21 cellular contexts compared by ENCODE assay signal in the genomic region with DNA sequence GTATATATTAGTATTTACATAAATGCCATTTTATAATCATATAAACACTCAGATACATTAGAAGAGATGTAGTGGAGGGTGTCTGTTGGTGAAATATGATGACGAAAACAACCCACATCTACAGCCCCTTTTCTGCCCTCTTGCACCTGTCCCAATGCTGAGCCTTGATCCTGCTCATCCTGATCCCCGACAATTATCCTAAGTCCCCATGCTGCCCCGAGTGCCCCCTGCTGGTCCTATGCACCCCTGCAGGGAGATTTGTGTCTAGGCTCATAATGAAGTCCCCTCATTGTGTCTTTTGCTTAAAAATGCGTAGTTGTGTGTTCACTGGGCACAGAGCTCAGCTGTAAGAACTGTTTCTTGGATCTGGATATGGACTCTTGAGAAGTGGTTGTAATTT.
DNase-seq lines count a peak whose midpoint lies in the region; ATAC-seq, FAIRE-seq and TF ChIP-seq lines count a peak whose summit lies in the region.
"Had no signal": no experiment of that assay in that cellular context is flagged by ENCODE, and none has a peak within 500 bp of the region (broad histone marks: within the 10 kb centered on the region; RNA-seq: fewer than 3 reads in every experiment).

No MANE protein-coding gene starts in this region.

- POLR2A ChIA-PET in PC-9 (lab: Charles Lee; ENCODE audit: unreplicated experiment): no interaction called here

- intact Hi-C loops in PC-9 (cut with micrococcal nuclease; ENCODE audit: unreplicated experiment): no loop called here

- H3K4me2 ChIP-seq in PC-9: no peak overlapping the region

- peak; percentile 15 for DNase-seq in DMS 273 (lab: John Stamatoyannopoulos, UW; ENCODE audit: unreplicated experiment)
- no peak for DNase-seq in DMS 273 treated with DMSO at 0.1 percent for 48 hours (lab: John Stamatoyannopoulos, UW)
- no peak for DNase-seq in PC-9
- DNase-seq in D721Med (ENCODE audit: insufficient read length, low spot score): no peak
- DNase-seq in NAMALWA (ENCODE audit: low spot score): no peak
- DNase-seq: 8988T; ACHN; C1 segment of cervical spinal cord; CD4-positive, alpha-beta memory T cell; DMS53; HFFc6; IMR-90; KBM-7 had no signal

- no peak overlapping the region for H2AFZ ChIP-seq in PC-9

- no peaks in the 10 kb centered on the region for H3K9me2 ChIP-seq in PC-9 (ENCODE audit: insufficient read depth)

- no TSS peak for BruUV-seq in PC-9 (replicated peaks; lab: Mats Ljungman, UMichigan)

- H3K79me2 ChIP-seq in PC-9 (ENCODE audit: low read depth): no peaks in the 10 kb centered on the region

- H3K4me3 ChIP-seq in GM12875 (ENCODE audit: low read depth, low read length) (no peak overlapping the region), PC-9 (no peak overlapping the region)
- H3K4me3 ChIP-seq: HAP-1 had no signal

- no peak for FAIRE-seq in D721Med (lab: Jason Lieb, UNC)
- FAIRE-seq: GM12892, GM19239, H1 had no signal

- no peaks in the 10 kb centered on the region for H3F3A ChIP-seq in PC-9 (ENCODE audit: insufficient read depth, low read depth)

- CTCF ChIA-PET in PC-9 (lab: Charles Lee): no interaction called here

- H3K4me1 ChIP-seq in PC-9 (replicated peaks; ENCODE audit: insufficient read depth): no peaks in the 10 kb centered on the region
- H3K4me1 ChIP-seq: HAP-1 had no signal

- no peaks in the 10 kb centered on the region for H4K20me1 ChIP-seq in PC-9 (ENCODE audit: insufficient read depth)

- no peak for ATAC-seq in HG03520 (IDR thresholded peaks at IDR 0.05; ENCODE audit: unreplicated experiment)

- no peaks in the 10 kb centered on the region for H3K9me3 ChIP-seq in PC-9 (ENCODE audit: insufficient read depth, low read depth)
- H3K9me3 ChIP-seq: HAP-1 had no signal

- no peaks in the 10 kb centered on the region for H3K27me3 ChIP-seq in PC-9 (ENCODE audit: insufficient read depth, low read depth)

- peak; percentile 32 for TF ChIP-seq CTCF in 22Rv1 (IDR thresholded peaks at IDR 0.05)
- peak; percentile 43; the same call in 1 of the 2 replicates for TF ChIP-seq CTCF in GM12875 (IDR thresholded peaks at IDR 0.05; ENCODE audit: borderline replicate concordance, insufficient read depth, low read depth, low read length)
- peak; percentile 43; the same call in 1 of the 2 replicates for TF ChIP-seq CTCF in PC-9 (conservative IDR thresholded peaks at IDR 0.05)
- no peak for TF ChIP-seq CTCF in D721Med (IDR thresholded peaks at IDR 0.05; ENCODE audit: insufficient read depth, missing control alignments)

- no peak overlapping the region for H3K27ac ChIP-seq in 22Rv1
- H3K27ac ChIP-seq in PC-9: no peak overlapping the region
- H3K27ac ChIP-seq: HL-60 had no signal

- H3K36me3 ChIP-seq in PC-9 (ENCODE audit: low read depth): no peaks in the 10 kb centered on the region
- H3K36me3 ChIP-seq: HAP-1 had no signal
